In the genomic region with DNA sequence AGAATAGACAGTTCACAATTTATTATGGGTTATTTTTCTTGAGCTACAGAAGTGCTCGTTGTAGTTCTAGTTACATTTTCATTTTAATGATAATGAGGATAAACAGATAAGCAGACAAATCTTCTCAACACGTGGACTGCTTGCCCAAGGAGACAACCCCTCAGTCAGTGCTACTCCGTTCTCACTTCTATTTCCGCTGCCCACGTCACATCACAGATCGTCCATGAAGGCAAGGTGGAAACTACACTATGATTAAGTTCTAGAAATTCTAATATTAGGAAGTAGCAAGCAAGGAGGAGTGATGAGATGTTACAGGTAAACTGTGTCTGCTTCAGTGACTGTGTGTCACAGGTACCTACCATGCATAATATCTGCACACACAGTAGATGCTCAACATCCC, we compare ENCODE assay signal across 20 cellular contexts.
DNase-seq lines count a peak whose midpoint lies in the region; ATAC-seq and TF ChIP-seq lines count a peak whose summit lies in the region.
"Had no signal": no experiment of that assay in that cellular context is flagged by ENCODE, and none has a peak within 500 bp of the region (broad histone marks: within the 10 kb centered on the region; RNA-seq: fewer than 3 reads in every experiment).

No MANE protein-coding gene starts in this region.

- no peak for DNase-seq in uterus
- DNase-seq in DMS153 (lab: John Stamatoyannopoulos, UW): no peak
- DNase-seq in superior temporal gyrus (ENCODE audit: extremely low spot score): no peak
- DNase-seq: brain microvascular endothelial cell; CD4-positive, alpha-beta memory T cell; DMS79; kidney; mesenchymal stem cell; naive thymus-derived CD4-positive, alpha-beta T cell; NCI-H1436 treated with DMSO at 0.1 percent for 48 hours; stimulated activated naive CD8-positive, alpha-beta T cell treated with anti-CD3 and anti-CD28 coated beads, Interleukin-15, amount 100 ng/mL, for 72 hours; T1000 had no signal

- TF ChIP-seq POLR2A in GM18505 (IDR thresholded peaks at IDR 0.05; ENCODE audit: borderline replicate concordance, extremely low read depth, insufficient read depth, insufficient read length): no peak
- TF ChIP-seq POLR2A in uterus (IDR thresholded peaks at IDR 0.05): no peak

- no peaks in the 10 kb centered on the region for H3K9me3 ChIP-seq in uterus

- intact Hi-C loops in uterus (cut with DNase I; ENCODE audit: low total_unique reads): no loop called here

- ATAC-seq in GM18505 (IDR thresholded peaks at IDR 0.05; ENCODE audit: unreplicated experiment): peak; percentile 51
- ATAC-seq in GM21367 (IDR thresholded peaks at IDR 0.05; ENCODE audit: unreplicated experiment): peak; percentile 68
- ATAC-seq in HG02885 (IDR thresholded peaks at IDR 0.05; ENCODE audit: poor library complexity, unreplicated experiment): peak; percentile 68
- ATAC-seq in HG03521 (IDR thresholded peaks at IDR 0.05; ENCODE audit: unreplicated experiment): peak; percentile 61
- no peak for ATAC-seq in GM18873 (IDR thresholded peaks at IDR 0.05; ENCODE audit: low FRiP score, unreplicated experiment)
- ATAC-seq: naive thymus-derived CD4-positive, alpha-beta T cell; sciatic nerve; SK-N-SH treated with all-trans-retinoic acid at 6 μM for 48 hours; stimulated activated naive CD8-positive, alpha-beta T cell treated with anti-CD3 and anti-CD28 coated beads, Interleukin-15, amount 100 ng/mL, for 72 hours had no signal

- no peaks in the 10 kb centered on the region for H3K36me3 ChIP-seq in uterus
- H3K36me3 ChIP-seq: brain microvascular endothelial cell had no signal

- H3K27ac ChIP-seq in uterus: no peak overlapping the region
- H3K27ac ChIP-seq: brain microvascular endothelial cell, parathyroid adenoma had no signal

- no peak overlapping the region for H3K4me3 ChIP-seq in uterus

- no peak for TF ChIP-seq CTCF in uterus (IDR thresholded peaks at IDR 0.05)

- H3K27me3 ChIP-seq in uterus: no peaks in the 10 kb centered on the region
- H3K27me3 ChIP-seq: brain microvascular endothelial cell had no signal

- no peaks in the 10 kb centered on the region for H3K4me1 ChIP-seq in uterus
- H3K4me1 ChIP-seq: parathyroid adenoma had no signal
